16 cellular contexts compared by ENCODE assay signal in genomic region chr12:101885912-101886561, GRCh38. TPM values are rescaled to one million over a fixed set of nuclear protein-coding genes. Genes with fewer than 3 reads are reported as not detected.
A peak's percentile ranks its signal among the peaks of the same experiment; 100 is the strongest.
DNase-seq lines count a peak whose midpoint lies in the region; ATAC-seq, FAIRE-seq and TF ChIP-seq lines count a peak whose summit lies in the region.
"Had no signal": no experiment of that assay in that cellular context is flagged by ENCODE, and none has a peak within 500 bp of the region (broad histone marks: within the 10 kb centered on the region; RNA-seq: fewer than 3 reads in every experiment).

No MANE protein-coding gene starts in this region.

- H3K27me3 Mint-ChIP-seq in endodermal cell (ENCODE audit: insufficient read depth), result no peaks in the 10 kb centered on the region
- H3K27me3 Mint-ChIP-seq: CD8-positive, alpha-beta memory T cell; central memory CD8-positive, alpha-beta T cell; stimulated activated naive B cell treated with anti-CD40 and anti-IgM and Interleukin-4, amounts not matched to agents 10 μg/mL and 1 μg/mL and 100 μg/mL, for 72 hours had no signal

- H4K8ac ChIP-seq in IMR-90 (ENCODE audit: low read depth in 2 of 2, low read length in 2 of 2), result no peak overlapping the region

- no peaks in the 10 kb centered on the region for H3K9me3 Mint-ChIP-seq in endodermal cell
- H3K9me3 Mint-ChIP-seq: CD8-positive, alpha-beta memory T cell; central memory CD8-positive, alpha-beta T cell; stimulated activated naive B cell treated with anti-CD40 and anti-IgM and Interleukin-4, amounts not matched to agents 10 μg/mL and 1 μg/mL and 100 μg/mL, for 72 hours had no signal

- no peaks in the 10 kb centered on the region for H4K20me1 ChIP-seq in IMR-90 (ENCODE audit: insufficient read depth, low read length)

- CTCF ChIA-PET in IMR-90 (lab: Yijun Ruan, JAX), result no interaction called here

- TF ChIP-seq POLR2A in IMR-90 (IDR thresholded peaks at IDR 0.05; ENCODE audit: low read depth, low read length), result no peak
- no peak for TF ChIP-seq POLR2A in lower leg skin (IDR thresholded peaks at IDR 0.05)

- no peak overlapping the region for H2AFZ ChIP-seq in IMR-90 (replicated peaks; ENCODE audit: low read length, poor library complexity)

- no TSS peak for BruUV-seq in IMR-90 (replicated peaks; lab: Mats Ljungman, UMichigan)

- no peak overlapping the region for H4K5ac ChIP-seq in IMR-90 (ENCODE audit: low read depth, low read length)

- TF ChIP-seq CTCF in GM12873 (IDR thresholded peaks at IDR 0.05; ENCODE audit: insufficient read depth, low read depth, low read length, missing control alignments) (peak; percentile 3), IMR-90 (conservative IDR thresholded peaks at IDR 0.05; ENCODE audit: low read depth, low read length) (no peak), endodermal cell (conservative IDR thresholded peaks at IDR 0.05) (no peak), lower leg skin (IDR thresholded peaks at IDR 0.05) (no peak)

- no peak overlapping the region for H3K4ac ChIP-seq in IMR-90 (ENCODE audit: low read depth, low read length)

- H3K9ac ChIP-seq in IMR-90 (ENCODE audit: low read depth, low read length) (no peak overlapping the region), endodermal cell (ENCODE audit: extremely low read depth, low read length, poor library complexity, severe bottlenecking) (no peak overlapping the region)

- dilution Hi-C loops in IMR-90 (cut with HindIII; ENCODE audit: low sequenced_read_pairs, unreplicated experiment), result no loop called here

- H4K91ac ChIP-seq in IMR-90 (ENCODE audit: insufficient read depth, low read depth, low read length), result no peak overlapping the region

- H2AK9ac ChIP-seq in IMR-90 (replicated peaks; ENCODE audit: low read depth, low read length, poor library complexity), result no peak overlapping the region

- H3K27me3 ChIP-seq in IMR-90 (ENCODE audit: control insufficient read depth, insufficient read depth, low read length) (no peaks in the 10 kb centered on the region), endodermal cell (ENCODE audit: control insufficient read depth, insufficient read depth, low read length, poor library complexity, severe bottlenecking) (no peaks in the 10 kb centered on the region)

- POLR2A ChIA-PET in IMR-90 (lab: Charles Lee; ENCODE audit: unreplicated experiment), result interaction anchor here (1.0 kb wide), 1 partner anchor 11 kb away, joined by 3 read pairs; no protein-coding TSS in a partner anchor

- intact Hi-C loops in IMR-90 (cut with micrococcal nuclease), result no loop called here
- intact Hi-C loops in lower leg skin (cut with DNase I; ENCODE audit: low total_unique reads), result no loop called here

- no peak overlapping the region for H3K23ac ChIP-seq in IMR-90 (ENCODE audit: low read depth, low read length)

- H2BK20ac ChIP-seq in IMR-90 (ENCODE audit: low read depth, low read length), result no peak overlapping the region

- H3K18ac ChIP-seq in IMR-90 (ENCODE audit: low read depth, low read length), result no peak overlapping the region

- H2AK5ac ChIP-seq in IMR-90 (ENCODE audit: low read depth, low read length), result no peak overlapping the region

- H2BK5ac ChIP-seq in IMR-90 (ENCODE audit: low read depth, low read length, poor library complexity, severe bottlenecking), result no peak overlapping the region

- no peak overlapping the region for H3K4me2 ChIP-seq in IMR-90 (ENCODE audit: low read depth, low read length)

- TF ChIP-seq RAD21 in IMR-90 (IDR thresholded peaks at IDR 0.05; ENCODE audit: low read length), result no peak

- no peak overlapping the region for H3K14ac ChIP-seq in IMR-90 (replicated peaks; ENCODE audit: low read depth, low read length)

- H3K27ac Mint-ChIP-seq in endodermal cell, result no peak overlapping the region
- H3K27ac Mint-ChIP-seq: CD8-positive, alpha-beta memory T cell; stimulated activated naive B cell treated with anti-CD40 and anti-IgM and Interleukin-4, amounts not matched to agents 10 μg/mL and 1 μg/mL and 100 μg/mL, for 72 hours had no signal

- H3K79me1 ChIP-seq in IMR-90 (ENCODE audit: low read depth in 1 of 2, low read length in 2 of 2), result peaks cover 32 to 54% of the 10 kb centered on the region in 2 experiments

- H3K36me3 ChIP-seq in IMR-90 (ENCODE audit: control insufficient read depth, insufficient read depth, low read length), result peaks cover 7% of the 10 kb centered on the region
- no peaks in the 10 kb centered on the region for H3K36me3 ChIP-seq in endodermal cell (ENCODE audit: control insufficient read depth, insufficient read depth, low read length)

- DNase-seq in IMR-90 (no peak), frontal cortex (ENCODE audit: low spot score in 2 of 2) (no peak), endodermal cell (no peak), NCI-H1436 treated with DMSO at 0.1 percent for 48 hours (lab: John Stamatoyannopoulos, UW) (no peak), lower leg skin (ENCODE audit: low spot score in 2 of 2) (no peak)
- DNase-seq: activated CD4-positive, alpha-beta T cell treated with anti-CD3 and anti-CD28 coated beads, Interleukin-2, amount 50 U/mL, for 4 hours; CD8-positive, alpha-beta memory T cell; GDM1; mesendoderm; NCI-H345; stimulated activated naive B cell treated with anti-CD40 and anti-IgM and Interleukin-4, amounts not matched to agents 10 μg/mL and 1 μg/mL and 100 μg/mL, for 72 hours had no signal

- no peak overlapping the region for H3K27ac ChIP-seq in IMR-90 (ENCODE audit: insufficient read depth, low read length)
- H3K27ac ChIP-seq in endodermal cell (ENCODE audit: low read depth, low read length), result no peak overlapping the region

- H3K36me3 Mint-ChIP-seq in endodermal cell (ENCODE audit: low read depth), result no peaks in the 10 kb centered on the region

- in situ Hi-C loops in IMR-90 (cut with MboI; ENCODE audit: low sequenced_read_pairs), result no loop called here

- H3K9me3 ChIP-seq in IMR-90 (ENCODE audit: control insufficient read depth, insufficient read depth, low read length) (no peaks in the 10 kb centered on the region), endodermal cell (ENCODE audit: control insufficient read depth, low read length) (no peaks in the 10 kb centered on the region)

- H3K4me1 Mint-ChIP-seq in endodermal cell, result no peaks in the 10 kb centered on the region

- 0 out of 2 replicates have a peak, but pooled peaks cover 3% of the 10 kb centered on the region for H3K9me1 ChIP-seq in IMR-90 (ENCODE audit: insufficient read depth, low read length)

- peaks cover 5% of the 10 kb centered on the region for H3K4me1 ChIP-seq in IMR-90 (ENCODE audit: control insufficient read depth, insufficient read depth, low read length)
- no peaks in the 10 kb centered on the region for H3K4me1 ChIP-seq in endodermal cell (ENCODE audit: control insufficient read depth, insufficient read depth, low read length)

- ATAC-seq in GM19467 (IDR thresholded peaks at IDR 0.05; ENCODE audit: unreplicated experiment) (peak; percentile 63), HG02973 (IDR thresholded peaks at IDR 0.05; ENCODE audit: unreplicated experiment) (peak; percentile 54), IMR-90 (ENCODE audit: low read depth) (no peak)
- ATAC-seq: stimulated activated naive B cell treated with anti-CD40 and anti-IgM and Interleukin-4, amounts not matched to agents 10 μg/mL and 1 μg/mL and 100 μg/mL, for 72 hours had no signal

- H3K56ac ChIP-seq in IMR-90 (ENCODE audit: extremely low read depth, insufficient read depth, low read length), result no peak overlapping the region

- H3K4me3 ChIP-seq in IMR-90 (ENCODE audit: insufficient read depth, low read depth, low read length), result no peak overlapping the region
- no peak overlapping the region for H3K4me3 ChIP-seq in endodermal cell (ENCODE audit: low read length)
- no peak overlapping the region for H3K4me3 ChIP-seq in lower leg skin (ENCODE audit: low read depth, poor library complexity, severe bottlenecking)

- 0 out of 3 replicates have a peak overlapping the region, but pooled peaks have one; percentile 67 for H2BK15ac ChIP-seq in IMR-90 (ENCODE audit: low read depth, low read length)

- no peak overlapping the region for H3K4me3 Mint-ChIP-seq in endodermal cell
- H3K4me3 Mint-ChIP-seq: CD8-positive, alpha-beta memory T cell; central memory CD8-positive, alpha-beta T cell; stimulated activated naive B cell treated with anti-CD40 and anti-IgM and Interleukin-4, amounts not matched to agents 10 μg/mL and 1 μg/mL and 100 μg/mL, for 72 hours had no signal

- no peak overlapping the region for H2BK120ac ChIP-seq in IMR-90 (ENCODE audit: low read depth, low read length)

- no peak for FAIRE-seq in frontal cortex (lab: Jason Lieb, UNC)
- FAIRE-seq: H54 had no signal

- no CpG with 5 or more reads among the region's 4 CpGs for WGBS in IMR-90 (ENCODE audit: extremely low coverage in 2 of 2, insufficient read length in 1 of 2), 2 experiments
- WGBS in endodermal cell (ENCODE audit: insufficient coverage in 1 of 2, insufficient read length in 1 of 2), 2 experiments, result 92 to 100% methylated on average over 1 to 3 of the region's 4 CpGs
- whole genome bisulfite sequencing in lower leg skin, 2 donors, result 82 to 87% methylated on average over 4 of the region's 4 CpGs

TF ChIP-seq in IMR-90, 13 proteins besides CTCF, POLR2A, EP300 and RAD21 (continues in another document):
- TF ChIP-seq BHLHE40 (IDR thresholded peaks at IDR 0.05; ENCODE audit: low read depth, low read length) (no peak), RCOR1 (IDR thresholded peaks at IDR 0.05; ENCODE audit: insufficient replicate concordance, low read length) (no peak)

RNA-seq across cellular contexts. Expression of gene DRAM1, which starts 8.7 kb away (rescaled TPM):
- 27.2 and 27.5 TPM in 2 replicates for total RNA-seq in IMR-90 (2012; rRNA removed)
- 15.8 and 20.0 TPM in 2 replicates for polyA plus RNA-seq in IMR-90 (2012; rRNA removed)
- polyA plus RNA-seq in IMR-90 (2012; cell fraction: cytosol; rRNA removed), result 8.7 and 16.2 TPM in 2 replicates
- polyA plus RNA-seq in IMR-90 (2012; cell fraction: nucleus; rRNA removed; ENCODE audit: low replicate concordance), result 3.8 and 25.0 TPM in 2 replicates
- 0.82 TPM for total RNA-seq in frontal cortex
- total RNA-seq in endodermal cell, result 1 to 10 TPM in 1 of 2 donors, under 1 TPM in 1; 0.91 to 1.3 TPM
- polyA plus RNA-seq in endodermal cell (2013, experiment 1 of 2), result 3.5 TPM
- polyA plus RNA-seq in endodermal cell (2013, experiment 2 of 2), result 3.1 TPM
- 1 to 10 TPM; 4.5 to 8.1 (median 5.9) TPM for total RNA-seq in lower leg skin

RNA-seq across cellular contexts. Expression of gene GNPTAB, which starts 55.3 kb away (rescaled TPM):
- total RNA-seq in IMR-90 (2012; rRNA removed), result 24.2 and 28.9 TPM in 2 replicates
- 14.1 and 16.0 TPM in 2 replicates for polyA plus RNA-seq in IMR-90 (2012; rRNA removed)
- polyA plus RNA-seq in IMR-90 (2012; cell fraction: cytosol; rRNA removed), result 3.8 and 5.0 TPM in 2 replicates
- polyA plus RNA-seq in IMR-90 (2012; cell fraction: nucleus; rRNA removed; ENCODE audit: low replicate concordance), result 2.5 and 15.9 TPM in 2 replicates
- total RNA-seq in frontal cortex, result 139 TPM
- total RNA-seq in endodermal cell, result 10 to 100 TPM; 27.8 to 30.5 TPM
- 14.4 TPM for polyA plus RNA-seq in endodermal cell (2013, experiment 1 of 2)
- polyA plus RNA-seq in endodermal cell (2013, experiment 2 of 2), result 13.5 TPM
- total RNA-seq in lower leg skin, result 10 to 100 TPM; 24.3 to 45.9 (median 32.6) TPM
